ENCODE assay signal across 26 cellular contexts in genomic region chr1:5428391-5428790, GRCh38.
"Had no signal": no experiment of that assay in that cellular context is flagged by ENCODE, and none has a peak within 500 bp of the region (broad histone marks: within the 10 kb centered on the region; RNA-seq: fewer than 3 reads in every experiment).

No MANE protein-coding gene starts in this region.

- ATAC-seq: activated CD8-positive, alpha-beta T cell treated with anti-CD3 and anti-CD28 coated beads for 36 hours; activated T-cell treated with anti-CD3 and anti-CD28 coated beads, Interleukin-2, amount 50 U/mL, for 4 hours; activated T-helper 17 cell treated with anti-CD3 and anti-CD28 coated beads, Interleukin-2, amount 50 U/mL, for 72 hours; gastrocnemius medialis; naive thymus-derived CD4-positive, alpha-beta T cell; stimulated activated effector memory CD8-positive, alpha-beta T cell treated with anti-CD3 and anti-CD28 coated beads, Interleukin-12 subunit alpha, Interleukin-12 subunit beta, amount 100 ng/mL, for 72 hours; WTC11 had no signal

- H3K4me3 ChIP-seq: colonic mucosa, gastrocnemius medialis, hepatocyte, pancreas, prostate gland, sigmoid colon had no signal

- H3K27me3 ChIP-seq: colonic mucosa had no signal

- DNase-seq: activated CD4-positive, alpha-beta T cell treated with anti-CD3 and anti-CD28 coated beads for 1 hour; activated CD4-positive, alpha-beta T cell treated with anti-CD3 and anti-CD28 coated beads, Interleukin-2, amount 50 U/mL, for 1 hour; activated CD8-positive, alpha-beta T cell treated with anti-CD3 and anti-CD28 coated beads for 36 hours; activated gamma-delta T cell treated with Interleukin-2 at 50 U/mL for 16 hours; activated naive CD4-positive, alpha-beta T cell treated with anti-CD3 and anti-CD28 coated beads, Interleukin-2, amount 50 U/mL, for 16 hours; activated T-cell treated with anti-CD3 and anti-CD28 coated beads, Interleukin-2, amount 50 U/mL, for 4 hours; cerebellar nuclear complex; colonic mucosa; effector CD8-positive, alpha-beta T cell; gastrocnemius medialis; immature natural killer cell; kidney; midbrain; naive thymus-derived CD4-positive, alpha-beta T cell; nucleus accumbens; sigmoid colon; small intestine; stimulated activated CD4-positive, alpha-beta T cell treated with anti-CD3 and anti-CD28 coated beads, Interleukin-4, amount 100 ng/mL, for 24 hours; T-helper 2 cell had no signal

- H3K4me1 ChIP-seq: colonic mucosa, gastrocnemius medialis, pancreas, prostate gland, sigmoid colon had no signal

- H3K9me3 ChIP-seq: colonic mucosa, gastrocnemius medialis, pancreas, prostate gland, sigmoid colon had no signal

- H3K36me3 ChIP-seq: colonic mucosa, gastrocnemius medialis, pancreas, prostate gland, sigmoid colon had no signal

- H3K27ac ChIP-seq: colonic mucosa, epithelial cell of prostate, gastrocnemius medialis, hepatocyte, pancreas, prostate gland, sigmoid colon had no signal
